In the genomic region with DNA sequence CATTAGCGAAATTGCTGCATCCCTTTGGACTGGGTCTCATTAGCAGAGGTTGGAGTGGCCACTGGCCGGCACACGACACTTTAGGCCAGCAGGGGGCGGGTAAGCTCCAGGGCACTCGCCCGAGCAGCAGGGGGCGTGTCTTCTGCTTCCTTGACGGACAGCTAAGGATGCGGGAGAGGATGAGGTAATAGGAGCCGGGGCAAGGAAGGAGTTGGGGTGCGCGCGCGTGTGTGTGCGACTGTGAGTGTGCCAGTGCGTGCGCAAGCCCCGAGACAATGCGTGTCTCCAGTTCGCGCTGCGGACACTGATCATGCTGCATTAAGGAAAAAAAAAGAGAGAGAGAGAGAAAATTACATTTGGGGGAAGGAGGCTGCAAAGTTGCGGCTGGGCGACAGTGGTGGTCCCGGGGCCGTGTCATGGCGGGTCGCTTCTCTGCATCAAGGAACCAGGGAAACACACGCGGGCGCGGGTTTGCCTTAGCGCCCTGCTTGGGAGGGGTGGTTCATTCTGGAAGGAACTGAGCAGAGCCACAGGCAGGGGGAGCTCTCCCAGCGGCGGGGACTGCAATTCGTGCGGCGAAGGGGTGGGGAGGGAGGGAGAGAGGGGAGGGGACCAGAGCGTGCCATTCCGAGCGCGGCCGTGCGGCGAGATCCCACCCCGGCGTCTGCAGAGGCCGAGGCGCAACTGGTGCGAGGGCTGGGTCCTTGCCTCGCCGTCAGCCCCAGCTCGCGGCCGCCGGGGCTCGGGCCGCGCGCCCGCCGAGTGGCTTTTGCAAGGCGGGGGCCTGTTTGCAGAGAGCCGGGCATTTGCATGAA, we compare ENCODE assay signal across 8 cellular contexts. TPM values are rescaled to one million over a fixed set of nuclear protein-coding genes. Genes with fewer than 3 reads are reported as not detected.
A peak's percentile ranks its signal among the peaks of the same experiment; 100 is the strongest.
DNase-seq lines count a peak whose midpoint lies in the region; ATAC-seq and TF ChIP-seq lines count a peak whose summit lies in the region.

Gene DTX4 (plus strand): TSS at position 625 of the 815 bp plus-strand sequence. CDS start 464 bp downstream, outside the sequence.

- peak; percentile 85 to 86 for DNase-seq in AML-193 (lab: John Stamatoyannopoulos, UW)
- peak; percentile 82 for DNase-seq in NCI-H446 treated with DMSO at 0.1 percent for 48 hours (lab: John Stamatoyannopoulos, UW)
- peak; percentile 90 to 91 for DNase-seq in activated CD4-positive, alpha-beta T cell treated with anti-CD3 and anti-CD28 coated beads for 4 hours
- DNase-seq in colonic mucosa: peak; percentile 97
- DNase-seq in left kidney (ENCODE audit: low read depth, low spot score): peak; percentile 96
- peak; percentile 89 for DNase-seq in stimulated activated CD4-positive, alpha-beta T cell treated with anti-CD3 and anti-CD28 coated beads, Interleukin-1b, Interleukin-23, amount 100 ng/mL, for 48 hours

- H3K9me3 ChIP-seq in colonic mucosa: no peaks in the 10 kb centered on the region

- peaks cover 5% of the 10 kb centered on the region for H3K4me1 ChIP-seq in colonic mucosa

- peak within 1 kb of the TSS; percentile 61 for H3K4me3 ChIP-seq in colonic mucosa

- no peaks in the 10 kb centered on the region for H3K36me3 ChIP-seq in colonic mucosa

- peak; percentile 90 for TF ChIP-seq CTCF in colonic mucosa (IDR thresholded peaks at IDR 0.05)

- peak within 1 kb of the TSS; percentile 90 to 99 for H3K9ac ChIP-seq in colonic mucosa (ENCODE audit: low read depth in 2 of 2, low read length in 2 of 2)

- intact Hi-C loops in colonic mucosa (cut with DNase I): loop anchor here (2.0 kb wide), 3 partner anchors 15 to 113 kb away; no protein-coding TSS in a partner anchor

- no peaks in the 10 kb centered on the region for H3K27me3 ChIP-seq in colonic mucosa

- peak within 1 kb of the TSS; percentile 91 for H3K27ac ChIP-seq in colonic mucosa

- ATAC-seq in GM19023 (IDR thresholded peaks at IDR 0.05; ENCODE audit: unreplicated experiment) (peak; percentile 77), HG03196 (IDR thresholded peaks at IDR 0.05; ENCODE audit: unreplicated experiment) (peak; percentile 71)

RNA-seq across cellular contexts. Expression of gene DTX4, which starts in this region (rescaled TPM):
- 10 to 100 TPM; 54.7 to 59.7 TPM for total RNA-seq in colonic mucosa

Comparison
In these comparisons a context has a peak if more than half of its experiments do, and no peak if none do; other contexts are left out.
1. Peak in every context shown above with its lines: DNase-seq, ATAC-seq, H3K4me3 ChIP-seq and H3K27ac ChIP-seq.